In genomic region chr16:72596373-72596772, GRCh38 we compare ENCODE assay signal across 10 cellular contexts.
"Had no signal": no experiment of that assay in that cellular context is flagged by ENCODE, and none has a peak within 500 bp of the region (broad histone marks: within the 10 kb centered on the region; RNA-seq: fewer than 3 reads in every experiment).

No MANE protein-coding gene starts in this region.

- H3K27ac ChIP-seq: HL-60, KMS-11 had no signal

- H3K27me3 Mint-ChIP-seq: IgD-negative memory B cell had no signal

- H3K9me3 Mint-ChIP-seq: H9 had no signal

- H2AFZ ChIP-seq: GM23338 had no signal

- H3K4me3 Mint-ChIP-seq: GM23338, H9, IgD-negative memory B cell had no signal

- DNase-seq: H9, HCEC 1CT, KBM-7 had no signal

- H3K4me2 ChIP-seq: GM23338, KMS-11 had no signal

- H3K27ac Mint-ChIP-seq: GM23338, H9, IgD-negative memory B cell had no signal

- H3K4me3 ChIP-seq: GM23338 had no signal

- FAIRE-seq: H1, H54, HepG2 had no signal

- ATAC-seq: GM23338, HepG2 had no signal

- H3K9ac ChIP-seq: KMS-11 had no signal
